Comparison of ENCODE assay signal across 1 cellular context in the genomic region with DNA sequence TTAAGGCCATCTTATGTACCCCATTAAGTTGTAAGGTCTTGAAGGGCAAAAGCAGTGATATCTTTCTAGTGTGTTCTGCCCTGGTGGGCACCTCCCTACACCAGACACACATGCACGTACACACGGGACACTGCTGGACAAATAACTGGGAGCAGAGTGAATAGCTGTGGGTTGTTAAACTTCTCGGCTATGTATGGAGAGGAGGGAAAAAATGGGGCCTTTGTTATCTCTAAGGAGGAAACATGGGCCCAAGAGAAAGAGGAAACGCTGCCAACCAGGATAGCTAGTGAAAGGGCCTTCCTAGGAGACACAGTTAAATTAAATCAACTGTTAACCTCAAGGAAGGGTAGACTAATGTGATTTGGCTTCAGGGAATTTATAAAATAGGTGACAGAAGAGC.
TF ChIP-seq lines count a peak whose summit lies in the region.

No MANE protein-coding gene starts in this region.

TF ChIP-seq in GM23338, 12 proteins besides CTCF, POLR2A, EP300 and RAD21 (continued from another document):
- TF ChIP-seq ZNF462 (CRISPR knock-in tag; IDR thresholded peaks at IDR 0.05) = no peak
- no peak for TF ChIP-seq ZNF331 (CRISPR knock-in tag; IDR thresholded peaks at IDR 0.05; ENCODE audit: low read depth)
- TF ChIP-seq POLR2AphosphoS5 (IDR thresholded peaks at IDR 0.05; ENCODE audit: low read depth) = no peak
- no peak for TF ChIP-seq ZNF114 (CRISPR knock-in tag; IDR thresholded peaks at IDR 0.05)
TF ChIP-seq in GM23338: peak in this region for 0.
